ENCODE assay signal across 8 cellular contexts in genomic region chr9:40222801-40223200, GRCh38.
DNase-seq lines count a peak whose midpoint lies in the region; ATAC-seq and TF ChIP-seq lines count a peak whose summit lies in the region.
"Not testable (repeated sequence)": the region's sequence is repeated elsewhere in the genome, so short reads cannot be mapped to it uniquely, and the experiment has no call there.

No MANE protein-coding gene starts in this region.

- not testable (repeated sequence) for H3K27me3 Mint-ChIP-seq in activated CD4-positive, alpha-beta memory T cell treated with anti-CD3 and anti-CD28 coated beads for 36 hours

- TF ChIP-seq EP300 in upper lobe of left lung (IDR thresholded peaks at IDR 0.05): not testable (repeated sequence)

- not testable (repeated sequence) for H3K4me3 Mint-ChIP-seq in activated CD4-positive, alpha-beta memory T cell treated with anti-CD3 and anti-CD28 coated beads for 36 hours

- H3K9me3 ChIP-seq in MG63, body of pancreas, upper lobe of left lung: not testable (repeated sequence)

- H3K4me1 ChIP-seq in body of pancreas, upper lobe of left lung: not testable (repeated sequence)

- H3K36me3 ChIP-seq in MG63; body of pancreas (replicated peaks in 1 of 2; ENCODE audit: insufficient read depth in 1 of 2, low read depth in 2 of 2); upper lobe of left lung: not testable (repeated sequence)

- H3K9me3 Mint-ChIP-seq in activated CD4-positive, alpha-beta memory T cell treated with anti-CD3 and anti-CD28 coated beads for 36 hours: not testable (repeated sequence)

- intact Hi-C loops in activated CD4-positive, alpha-beta memory T cell treated with anti-CD3 and anti-CD28 coated beads for 36 hours (cut with micrococcal nuclease); body of pancreas (cut with DNase I); Right ventricle myocardium superior (cut with DNase I); posterior vena cava (cut with DNase I): not testable (repeated sequence)

- DNase-seq in MG63 (peak; percentile 59), body of pancreas (peak; percentile 8 to 80 (median 66)), Right ventricle myocardium superior (peak; percentile 50), left lobe of liver (ENCODE audit: low spot score) (peak; percentile 56), posterior vena cava (ENCODE audit: low spot score) (peak; percentile 35), upper lobe of left lung (peak; percentile 19 to 88)
- peak; percentile 12 for DNase-seq in activated CD4-positive, alpha-beta memory T cell treated with anti-CD3 and anti-CD28 coated beads for 36 hours

- ATAC-seq in GM21825 (IDR thresholded peaks at IDR 0.05; ENCODE audit: unreplicated experiment) (peak; percentile 60), body of pancreas (peak; percentile 66), left lobe of liver (peak; percentile 67)
- not testable (repeated sequence) for ATAC-seq in Right ventricle myocardium superior (ENCODE audit: poor library complexity); upper lobe of left lung (ENCODE audit: low FRiP score in 2 of 2)

- not testable (repeated sequence) for H3K36me3 Mint-ChIP-seq in activated CD4-positive, alpha-beta memory T cell treated with anti-CD3 and anti-CD28 coated beads for 36 hours

- TF ChIP-seq POLR2A in body of pancreas (IDR thresholded peaks at IDR 0.05); upper lobe of left lung (IDR thresholded peaks at IDR 0.05): not testable (repeated sequence)

- not testable (repeated sequence) for H3K4me3 ChIP-seq in MG63, body of pancreas, upper lobe of left lung

- H3K27me3 ChIP-seq in MG63, body of pancreas, upper lobe of left lung: not testable (repeated sequence)

- H3K27ac ChIP-seq in body of pancreas, upper lobe of left lung: not testable (repeated sequence)

- TF ChIP-seq CTCF in body of pancreas (IDR thresholded peaks at IDR 0.05) (peak in 3 of 7 experiments; percentile 32 to 70 (median 44)), upper lobe of left lung (IDR thresholded peaks at IDR 0.05) (peak in 2 of 6 experiments; percentile 11 to 41)

- no CpG with 5 or more reads among the region's 34 CpGs for WGBS in body of pancreas, 2 donors
- WGBS in upper lobe of left lung, 2 donors: 0% methylated on average over 3 of the region's 34 CpGs; no CpG with 5 or more reads in 1 of the 2 donors

- H3K27ac Mint-ChIP-seq in activated CD4-positive, alpha-beta memory T cell treated with anti-CD3 and anti-CD28 coated beads for 36 hours: not testable (repeated sequence)

- POLR2A ChIA-PET in activated CD4-positive, alpha-beta memory T cell treated with anti-CD3 and anti-CD28 coated beads for 36 hours (lab: Charles Lee): not testable (repeated sequence)

- H3K4me1 Mint-ChIP-seq in activated CD4-positive, alpha-beta memory T cell treated with anti-CD3 and anti-CD28 coated beads for 36 hours (ENCODE audit: low read depth): not testable (repeated sequence)

- CTCF ChIA-PET in activated CD4-positive, alpha-beta memory T cell treated with anti-CD3 and anti-CD28 coated beads for 36 hours (lab: Charles Lee): not testable (repeated sequence)

Comparison
In these comparisons a context has a peak if more than half of its experiments do, and no peak if none do; other contexts are left out.
1. DNase-seq: peak in every context shown above with its lines; median percentile 66 in body of pancreas; 59 in MG63; 56 in left lobe of liver; 54 in upper lobe of left lung; 50 in Right ventricle myocardium superior; 35 in posterior vena cava; 12 in activated CD4-positive, alpha-beta memory T cell treated with anti-CD3 and anti-CD28 coated beads for 36 hours.